ENCODE assay signal across 25 cellular contexts in genomic region chr1:19121192-19121591, GRCh38.
DNase-seq lines count a peak whose midpoint lies in the region; ATAC-seq and TF ChIP-seq lines count a peak whose summit lies in the region.
"Had no signal": no experiment of that assay in that cellular context is flagged by ENCODE, and none has a peak within 500 bp of the region (broad histone marks: within the 10 kb centered on the region; RNA-seq: fewer than 3 reads in every experiment).

No MANE protein-coding gene starts in this region.

- TF ChIP-seq CTCF in colonic mucosa (IDR thresholded peaks at IDR 0.05) (no peak), GM13976 (IDR thresholded peaks at IDR 0.05; ENCODE audit: borderline replicate concordance, control extremely low read depth, extremely low read depth, insufficient read depth, missing control alignments) (no peak)

- H3K9me3 ChIP-seq in colonic mucosa (no peaks in the 10 kb centered on the region), mucosa of stomach (ENCODE audit: control insufficient read depth, low read length) (no peaks in the 10 kb centered on the region)
- H3K9me3 ChIP-seq: heart right ventricle, thoracic aorta had no signal

- H3K4me3 ChIP-seq in colonic mucosa (no peak overlapping the region), mucosa of stomach (ENCODE audit: low read length) (no peak overlapping the region)
- H3K4me3 ChIP-seq: GM12878, heart right ventricle, thoracic aorta had no signal

- peak overlapping the region; percentile 38 for H3K27ac ChIP-seq in colonic mucosa
- H3K27ac ChIP-seq: foreskin keratinocyte, thoracic aorta had no signal

- H3K9ac ChIP-seq in colonic mucosa (ENCODE audit: low read depth in 2 of 2, low read length in 2 of 2), result peak overlapping the region in 1 of 2 donors; percentile 55
- peak overlapping the region; percentile 8 for H3K9ac ChIP-seq in mucosa of stomach (ENCODE audit: low read length)

- CTCF ChIA-PET in activated CD8-positive, alpha-beta memory T cell treated with anti-CD3 and anti-CD28 coated beads, Interleukin-2, amount 10 ng/mL, durations not matched to agents 7 days and 5 days (lab: Charles Lee), result interaction anchor here (0.6 kb wide), 1 partner anchor 51 kb away, joined by 3 read pairs; no protein-coding TSS in a partner anchor

- H3K9me3 Mint-ChIP-seq in activated CD8-positive, alpha-beta memory T cell treated with anti-CD3 and anti-CD28 coated beads, Interleukin-2, amount 10 ng/mL, durations not matched to agents 7 days and 5 days (ENCODE audit: low read depth), result no peaks in the 10 kb centered on the region
- H3K9me3 Mint-ChIP-seq: activated naive CD4-positive, alpha-beta T cell treated with anti-CD3 and anti-CD28 coated beads, Interleukin-2, amount 50 U/mL, for 24 hours; nephron progenitor cell had no signal

- in situ Hi-C loops in GM13976 (cut with MboI; ENCODE audit: low sequenced_read_pairs, unreplicated experiment), result no loop called here

- ATAC-seq in activated CD8-positive, alpha-beta memory T cell treated with anti-CD3 and anti-CD28 coated beads, Interleukin-2, amount 10 ng/mL, durations not matched to agents 7 days and 5 days, result no peak
- ATAC-seq: foreskin keratinocyte, GM12878, heart right ventricle, right cardiac atrium had no signal

- no peaks in the 10 kb centered on the region for H3K27me3 Mint-ChIP-seq in activated CD8-positive, alpha-beta memory T cell treated with anti-CD3 and anti-CD28 coated beads, Interleukin-2, amount 10 ng/mL, durations not matched to agents 7 days and 5 days
- H3K27me3 Mint-ChIP-seq: activated naive CD4-positive, alpha-beta T cell treated with anti-CD3 and anti-CD28 coated beads, Interleukin-2, amount 50 U/mL, for 24 hours had no signal

- no peak for DNase-seq in activated CD8-positive, alpha-beta memory T cell treated with anti-CD3 and anti-CD28 coated beads, Interleukin-2, amount 10 ng/mL, durations not matched to agents 7 days and 5 days
- DNase-seq in activated CD8-positive, alpha-beta memory T cell treated with anti-CD3 and anti-CD28 coated beads, Interleukin-2, amount 50 U/mL, for 4 hours, result no peak
- DNase-seq in colonic mucosa (peak; percentile 71), ureter (ENCODE audit: low spot score) (peak; percentile 59), DMS 273 (lab: John Stamatoyannopoulos, UW; ENCODE audit: unreplicated experiment) (no peak), NCI-H187 (lab: John Stamatoyannopoulos, UW) (no peak), GM13976 (ENCODE audit: low spot score) (no peak)
- DNase-seq: 8988T; activated CD4-positive, alpha-beta T cell treated with anti-CD3 and anti-CD28 coated beads for 1 hour; cerebellar nuclear complex; DND-41; foreskin keratinocyte; HCEC 1CT; heart right ventricle; mesendoderm; NCI-H1694; NCI-H524 treated with DMSO at 0.1 percent for 48 hours; nephron progenitor cell; right cardiac atrium; stimulated activated CD4-positive, alpha-beta T cell treated with anti-CD3 and anti-CD28 coated beads, Interleukin-4, amount 100 ng/mL, for 24 hours; stimulated activated naive CD4-positive, alpha-beta T cell treated with Interleukin-2 at 50 U/mL for 16 hours had no signal

- peaks cover 52% of the 10 kb centered on the region for H3K36me3 ChIP-seq in colonic mucosa
- H3K36me3 ChIP-seq in mucosa of stomach (ENCODE audit: control insufficient read depth, insufficient read depth, low read length), result peaks cover 39% of the 10 kb centered on the region

- H3K27ac Mint-ChIP-seq in activated CD8-positive, alpha-beta memory T cell treated with anti-CD3 and anti-CD28 coated beads, Interleukin-2, amount 10 ng/mL, durations not matched to agents 7 days and 5 days, result peak overlapping the region; percentile 24
- H3K27ac Mint-ChIP-seq: nephron progenitor cell had no signal

- peaks cover 16% of the 10 kb centered on the region for H3K4me1 Mint-ChIP-seq in activated CD8-positive, alpha-beta memory T cell treated with anti-CD3 and anti-CD28 coated beads, Interleukin-2, amount 10 ng/mL, durations not matched to agents 7 days and 5 days
- H3K4me1 Mint-ChIP-seq: nephron progenitor cell had no signal

- H3K4me1 ChIP-seq in colonic mucosa (peaks cover 5% of the 10 kb centered on the region), mucosa of stomach (ENCODE audit: control insufficient read depth, insufficient read depth, low read length) (peaks cover 42% of the 10 kb centered on the region)
- H3K4me1 ChIP-seq: foreskin keratinocyte had no signal

- H3K4me3 Mint-ChIP-seq in activated CD8-positive, alpha-beta memory T cell treated with anti-CD3 and anti-CD28 coated beads, Interleukin-2, amount 10 ng/mL, durations not matched to agents 7 days and 5 days, result no peak overlapping the region
- H3K4me3 Mint-ChIP-seq: activated naive CD4-positive, alpha-beta T cell treated with anti-CD3 and anti-CD28 coated beads, Interleukin-2, amount 50 U/mL, for 24 hours; nephron progenitor cell had no signal

- H3K27me3 ChIP-seq in colonic mucosa (no peaks in the 10 kb centered on the region), mucosa of stomach (ENCODE audit: control insufficient read depth, insufficient read depth, low read length) (no peaks in the 10 kb centered on the region)
- H3K27me3 ChIP-seq: foreskin keratinocyte, heart right ventricle had no signal

- peaks cover 72% of the 10 kb centered on the region for H3K36me3 Mint-ChIP-seq in activated CD8-positive, alpha-beta memory T cell treated with anti-CD3 and anti-CD28 coated beads, Interleukin-2, amount 10 ng/mL, durations not matched to agents 7 days and 5 days

- intact Hi-C loops in colonic mucosa (cut with DNase I), result no loop called here

Comparison
In these comparisons a context has a peak if more than half of its experiments do, and no peak if none do; other contexts are left out.
1. DNase-seq: peak in colonic mucosa (single experiment) and ureter (single experiment); none in activated CD8-positive, alpha-beta memory T cell treated with anti-CD3 and anti-CD28 coated beads, Interleukin-2, amount 10 ng/mL, durations not matched to agents 7 days and 5 days (single experiment), activated CD8-positive, alpha-beta memory T cell treated with anti-CD3 and anti-CD28 coated beads, Interleukin-2, amount 50 U/mL, for 4 hours (single experiment), DMS 273 (single experiment), NCI-H187 (0 of 2) and GM13976 (single experiment).